In the genomic region with DNA sequence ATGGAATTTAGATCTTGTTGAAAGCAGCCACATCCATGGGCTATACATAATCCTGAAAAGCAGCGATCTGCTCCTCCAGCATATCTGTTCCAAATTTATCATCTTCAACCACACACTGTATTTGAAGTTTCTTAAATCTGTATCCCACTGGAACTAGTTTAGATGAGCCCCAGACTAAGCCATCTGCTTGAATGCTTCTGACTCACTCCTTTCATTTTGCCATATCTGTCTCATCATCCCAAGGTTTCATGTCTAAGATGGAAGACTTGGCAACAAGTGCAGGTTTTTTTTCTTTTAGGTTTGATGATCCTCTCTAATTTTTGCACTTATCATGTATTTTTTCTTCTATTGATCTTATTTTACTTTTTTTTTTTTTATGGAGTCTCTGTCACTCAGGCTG, we compare ENCODE assay signal across 9 cellular contexts.
"Had no signal": no experiment of that assay in that cellular context is flagged by ENCODE, and none has a peak within 500 bp of the region (broad histone marks: within the 10 kb centered on the region; RNA-seq: fewer than 3 reads in every experiment).

No MANE protein-coding gene starts in this region.

- H3K27ac ChIP-seq: suprapubic skin had no signal

- ATAC-seq: activated CD4-positive, CD25-positive, alpha-beta regulatory T cell treated with anti-CD3 and anti-CD28 coated beads, Interleukin-2, amount 50 U/mL, for 24 hours; stimulated activated naive CD8-positive, alpha-beta T cell treated with anti-CD3 and anti-CD28 coated beads, Interleukin-15, Interleukin-2, amounts not matched to agents 100 U/mL and 50 U/mL, for 24 hours had no signal

- H3K9me3 ChIP-seq: suprapubic skin had no signal

- H3K36me3 ChIP-seq: suprapubic skin had no signal

- H3K4me3 ChIP-seq: suprapubic skin had no signal

- DNase-seq: activated naive CD4-positive, alpha-beta T cell treated with anti-CD3 and anti-CD28 coated beads, Interleukin-2, amount 50 U/mL, for 16 hours; amniotic stem cell; foreskin melanocyte; nephron progenitor cell; stimulated activated CD4-positive, alpha-beta T cell treated with anti-CD3 and anti-CD28 coated beads, Interleukin-4, amount 100 ng/mL, for 1 hour; stimulated activated CD8-positive, alpha-beta memory T cell treated with anti-CD3 and anti-CD28 coated beads, Interleukin-4, amount 100 ng/mL, for 48 hours; stimulated activated naive CD8-positive, alpha-beta T cell treated with anti-CD3 and anti-CD28 coated beads, Interleukin-15, Interleukin-2, amounts not matched to agents 100 U/mL and 50 U/mL, for 24 hours had no signal
